ENCODE assay signal across 17 cellular contexts in the genomic region with DNA sequence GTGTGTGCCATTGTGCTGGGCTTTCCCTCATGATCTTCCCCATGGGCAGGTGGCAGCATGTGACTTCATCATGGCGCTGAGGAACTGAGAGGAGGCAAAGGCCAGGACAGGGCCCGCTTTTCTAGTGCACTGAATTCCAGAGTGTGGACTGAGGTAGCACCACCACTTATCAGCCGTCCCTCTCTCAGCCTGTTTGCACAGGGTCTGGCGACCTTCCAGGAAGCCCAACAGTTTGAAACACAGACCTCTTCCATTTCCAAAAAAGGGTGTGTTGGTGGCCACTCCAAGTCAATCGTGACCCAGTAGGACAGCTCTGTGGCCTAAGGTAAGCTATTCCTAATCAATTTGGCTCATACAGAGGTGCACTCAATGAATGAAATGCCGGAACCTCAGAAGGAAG. TPM values are rescaled to one million over a fixed set of nuclear protein-coding genes. Genes with fewer than 3 reads are reported as not detected.
DNase-seq lines count a peak whose midpoint lies in the region; ATAC-seq and TF ChIP-seq lines count a peak whose summit lies in the region.
"Had no signal": no experiment of that assay in that cellular context is flagged by ENCODE, and none has a peak within 500 bp of the region (broad histone marks: within the 10 kb centered on the region; RNA-seq: fewer than 3 reads in every experiment).

No MANE protein-coding gene starts in this region.

- peaks cover 38% of the 10 kb centered on the region for H3K4me1 ChIP-seq in KMS-11 (ENCODE audit: low read depth, poor library complexity, severe bottlenecking)
- peaks cover 57% of the 10 kb centered on the region for H3K4me1 ChIP-seq in left ventricle myocardium inferior
- peaks cover 22% of the 10 kb centered on the region for H3K4me1 ChIP-seq in osteoblast (ENCODE audit: insufficient read depth, low read length)

- no peak overlapping the region for H2AFZ ChIP-seq in KMS-11 (ENCODE audit: low read depth)
- no peak overlapping the region for H2AFZ ChIP-seq in osteoblast (ENCODE audit: low read length)

- no peak for TF ChIP-seq CTCF in KMS-11 (conservative IDR thresholded peaks at IDR 0.05; ENCODE audit: low read depth, low read length)
- no peak for TF ChIP-seq CTCF in left ventricle myocardium inferior (IDR thresholded peaks at IDR 0.05; ENCODE audit: borderline replicate concordance)
- TF ChIP-seq CTCF in osteoblast (IDR thresholded peaks at IDR 0.05; ENCODE audit: extremely low read depth, low read depth, low read length), result no peak

- H3K4me3 ChIP-seq in KMS-11 (IDR thresholded peaks at IDR 0.05; ENCODE audit: insufficient read depth, low read depth, low read length), result no peak overlapping the region
- no peak overlapping the region for H3K4me3 ChIP-seq in left ventricle myocardium inferior
- H3K4me3 ChIP-seq in osteoblast (ENCODE audit: insufficient read depth, low read length), result no peak overlapping the region

- H3K4me2 ChIP-seq in KMS-11 (peak overlapping the region; percentile 96; the same call in 1 of the 2 replicates), osteoblast (ENCODE audit: insufficient read depth, low read length) (no peak overlapping the region)

- H3K9me3 ChIP-seq in left ventricle myocardium inferior (replicated peaks) (no peaks in the 10 kb centered on the region), osteoblast (ENCODE audit: low read depth, low read length) (no peaks in the 10 kb centered on the region)

- H3K9ac ChIP-seq in KMS-11, result no peak overlapping the region; the same call in 1 of the 2 replicates

- intact Hi-C loops in left ventricle myocardium inferior (cut with micrococcal nuclease), result no loop called here

- DNase-seq in NCI-H2029 treated with DMSO at 0.1 percent for 48 hours (lab: John Stamatoyannopoulos, UW) (peak; percentile 29), left ventricle myocardium inferior (no peak), osteoblast (ENCODE audit: insufficient read length, low spot score, missing footprints) (peak; percentile 26)
- no peak for DNase-seq in stimulated activated naive CD4-positive, alpha-beta T cell (lab: John Stamatoyannopoulos, UW)
- DNase-seq: C1 segment of cervical spinal cord; CD8-positive, alpha-beta memory T cell; H7; HFFc6; NCI-H1092 treated with DMSO at 0.1 percent for 48 hours; NCI-H510A; NCI-H774; SIG-M5 had no signal

- H3K79me2 ChIP-seq in KMS-11 (ENCODE audit: insufficient read depth, low read depth) (peaks cover 40% of the 10 kb centered on the region), osteoblast (ENCODE audit: insufficient read depth, low read length) (peaks cover 50% of the 10 kb centered on the region)

- H4K20me1 ChIP-seq in KMS-11 (ENCODE audit: insufficient read depth), result no peaks in the 10 kb centered on the region
- H4K20me1 ChIP-seq in osteoblast (ENCODE audit: insufficient read depth, low read length), result peaks cover 25% of the 10 kb centered on the region

- H3K27ac ChIP-seq in KMS-11 (peak overlapping the region; percentile 74; the same call in 1 of the 2 replicates), left ventricle myocardium inferior (replicated peaks) (peak overlapping the region; percentile 59), osteoblast (ENCODE audit: low read depth, low read length) (no peak overlapping the region)

- no peaks in the 10 kb centered on the region for H3K36me3 ChIP-seq in KMS-11 (ENCODE audit: insufficient read depth)
- H3K36me3 ChIP-seq in left ventricle myocardium inferior, result peaks cover 6% of the 10 kb centered on the region
- H3K36me3 ChIP-seq in osteoblast (ENCODE audit: insufficient read depth, low read length), result peaks cover 12% of the 10 kb centered on the region

- ATAC-seq in GM18873 (IDR thresholded peaks at IDR 0.05; ENCODE audit: low FRiP score, unreplicated experiment), result no peak
- no peak for ATAC-seq in GM21737 (IDR thresholded peaks at IDR 0.05; ENCODE audit: unreplicated experiment)
- ATAC-seq: SK-N-SH treated with all-trans-retinoic acid at 6 μM for 48 hours had no signal

- H3K27me3 ChIP-seq in KMS-11 (ENCODE audit: insufficient read depth, low read depth) (no peaks in the 10 kb centered on the region), left ventricle myocardium inferior (ENCODE audit: low read depth) (no peaks in the 10 kb centered on the region), osteoblast (ENCODE audit: insufficient read depth, low read length) (no peaks in the 10 kb centered on the region)

RNA-seq across cellular contexts. Expression of gene DNAJC30, which starts 4.4 kb away (rescaled TPM):
- total RNA-seq in left ventricle myocardium inferior, result 14.0 TPM
- total RNA-seq in osteoblast, result 2.9 TPM in 2 replicates

RNA-seq across cellular contexts. Expression of gene BUD23, which starts 4.5 kb away (rescaled TPM):
- total RNA-seq in left ventricle myocardium inferior, result 65.0 TPM
- total RNA-seq in osteoblast, result 33.9 and 36.9 TPM in 2 replicates

RNA-seq across cellular contexts. Expression of gene VPS37D, which starts 11.2 kb away (rescaled TPM):
- total RNA-seq in left ventricle myocardium inferior, result 3.1 TPM
- total RNA-seq in osteoblast, result 5.8 and 5.9 TPM in 2 replicates

RNA-seq across cellular contexts. Expression of gene STX1A, which starts 40.6 kb away (rescaled TPM):
- total RNA-seq in left ventricle myocardium inferior, result 2.9 TPM
- 15.9 and 17.4 TPM in 2 replicates for total RNA-seq in osteoblast

RNA-seq across cellular contexts. Expression of gene MLXIPL, which starts 54.5 kb away (rescaled TPM):
- 0.41 TPM for total RNA-seq in left ventricle myocardium inferior
- 0.29 and 0.72 TPM in 2 replicates for total RNA-seq in osteoblast
- total RNA-seq: CD8-positive, alpha-beta memory T cell; HFFc6; RPMI7951 had no signal

Comparison
In these comparisons a context has a peak if more than half of its experiments do, and no peak if none do; other contexts are left out.
1. DNase-seq: peak in NCI-H2029 treated with DMSO at 0.1 percent for 48 hours (single experiment) and osteoblast (single experiment); none in left ventricle myocardium inferior (single experiment) and stimulated activated naive CD4-positive, alpha-beta T cell (0 of 6).